In the genomic region with DNA sequence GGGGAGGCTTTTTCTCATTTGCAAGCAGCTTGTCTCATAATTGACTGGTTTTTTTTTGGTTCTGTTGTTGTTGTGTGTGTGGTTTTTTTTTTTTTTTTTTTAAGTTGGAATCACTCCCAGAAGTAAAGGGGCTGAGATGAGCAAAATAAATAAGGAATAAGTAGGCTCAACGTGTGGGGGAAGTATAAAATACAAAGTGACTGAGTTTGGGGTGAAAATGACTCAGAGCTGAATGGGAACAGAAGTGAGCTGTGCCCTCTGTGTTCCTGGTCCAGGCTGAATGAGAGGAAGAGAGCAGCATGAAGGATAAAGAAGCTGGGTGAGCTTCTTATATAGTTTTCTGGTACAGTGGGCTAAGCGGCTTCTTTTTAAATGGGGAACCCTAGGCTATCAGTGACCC, we compare ENCODE assay signal across 15 cellular contexts.
DNase-seq lines count a peak whose midpoint lies in the region; ATAC-seq and TF ChIP-seq lines count a peak whose summit lies in the region.
"Had no signal": no experiment of that assay in that cellular context is flagged by ENCODE, and none has a peak within 500 bp of the region (broad histone marks: within the 10 kb centered on the region; RNA-seq: fewer than 3 reads in every experiment).

No MANE protein-coding gene starts in this region.

- dilution Hi-C loops in IMR-90 (cut with HindIII; ENCODE audit: low sequenced_read_pairs, unreplicated experiment), result no loop called here

- no peak overlapping the region for H3K4ac ChIP-seq in IMR-90 (ENCODE audit: low read depth, low read length)

- H2BK5ac ChIP-seq in IMR-90 (ENCODE audit: low read depth, low read length, poor library complexity, severe bottlenecking), result no peak overlapping the region

- H3K23ac ChIP-seq in IMR-90 (ENCODE audit: low read depth, low read length), result no peak overlapping the region

- intact Hi-C loops in IMR-90 (cut with micrococcal nuclease), result loop anchor here (10.0 kb wide), 1 partner anchor 203 kb away; no protein-coding TSS in a partner anchor

- no peak overlapping the region for H2AFZ ChIP-seq in IMR-90 (replicated peaks; ENCODE audit: low read length, poor library complexity)

- H3K4me3 Mint-ChIP-seq in nephron, result no peak overlapping the region
- H3K4me3 Mint-ChIP-seq: activated naive CD8-positive, alpha-beta T cell treated with anti-CD3 and anti-CD28 coated beads for 36 hours had no signal

- no peak overlapping the region for H2BK20ac ChIP-seq in IMR-90 (ENCODE audit: low read depth, low read length)

- H3K14ac ChIP-seq in IMR-90 (replicated peaks; ENCODE audit: low read depth, low read length), result no peak overlapping the region

- H3K27ac ChIP-seq in IMR-90 (ENCODE audit: insufficient read depth, low read length), result no peak overlapping the region
- H3K27ac ChIP-seq: epithelial cell of prostate, testis had no signal

- peaks cover 20% of the 10 kb centered on the region for H3K4me1 Mint-ChIP-seq in nephron
- H3K4me1 Mint-ChIP-seq: activated naive CD8-positive, alpha-beta T cell treated with anti-CD3 and anti-CD28 coated beads for 36 hours had no signal

- H2AK9ac ChIP-seq in IMR-90 (replicated peaks; ENCODE audit: low read depth, low read length, poor library complexity), result no peak overlapping the region

- no peak overlapping the region for H2BK15ac ChIP-seq in IMR-90 (ENCODE audit: low read depth, low read length)

- ATAC-seq in IMR-90 (ENCODE audit: low read depth) (peak; percentile 88), SK-N-SH treated with all-trans-retinoic acid at 6 μM for 48 hours (no peak), GM21723 (IDR thresholded peaks at IDR 0.05; ENCODE audit: unreplicated experiment) (no peak), GM21786 (IDR thresholded peaks at IDR 0.05; ENCODE audit: unreplicated experiment) (no peak)

- H3K27me3 ChIP-seq in IMR-90 (ENCODE audit: control insufficient read depth, insufficient read depth, low read length), result peaks cover 7% of the 10 kb centered on the region; the same call in 1 of the 2 replicates
- H3K27me3 ChIP-seq: testis had no signal

- no peak overlapping the region for H3K4me3 ChIP-seq in IMR-90 (ENCODE audit: insufficient read depth, low read depth, low read length)
- H3K4me3 ChIP-seq: testis had no signal

- H3K27ac Mint-ChIP-seq in nephron, result peak overlapping the region in 2 of 3 experiments; percentile 60 to 62
- H3K27ac Mint-ChIP-seq: activated naive CD8-positive, alpha-beta T cell treated with anti-CD3 and anti-CD28 coated beads for 36 hours had no signal

- H3K56ac ChIP-seq in IMR-90 (ENCODE audit: extremely low read depth, insufficient read depth, low read length), result no peak overlapping the region

- no peak overlapping the region for H2BK120ac ChIP-seq in IMR-90 (ENCODE audit: low read depth, low read length)

- no peaks in the 10 kb centered on the region for H3K9me3 Mint-ChIP-seq in nephron
- H3K9me3 Mint-ChIP-seq: activated naive CD8-positive, alpha-beta T cell treated with anti-CD3 and anti-CD28 coated beads for 36 hours had no signal

- no peak overlapping the region for H3K4me2 ChIP-seq in IMR-90 (ENCODE audit: low read depth, low read length)

- CTCF ChIA-PET in IMR-90 (lab: Yijun Ruan, JAX), result interaction anchor here (0.6 kb wide), 1 partner anchor 244 kb away, joined by 4 read pairs; no protein-coding TSS in a partner anchor

- no peaks in the 10 kb centered on the region for H3K9me3 ChIP-seq in IMR-90 (ENCODE audit: control insufficient read depth, insufficient read depth, low read length)
- H3K9me3 ChIP-seq: testis had no signal

- no peak for TF ChIP-seq POLR2A in IMR-90 (IDR thresholded peaks at IDR 0.05; ENCODE audit: low read depth, low read length)

- in situ Hi-C loops in IMR-90 (cut with MboI; ENCODE audit: low sequenced_read_pairs), result no loop called here

- H4K91ac ChIP-seq in IMR-90 (ENCODE audit: insufficient read depth, low read depth, low read length), result no peak overlapping the region

- no peak for TF ChIP-seq CTCF in IMR-90 (conservative IDR thresholded peaks at IDR 0.05; ENCODE audit: low read depth, low read length)
- TF ChIP-seq CTCF in nephron (IDR thresholded peaks at IDR 0.05; ENCODE audit: unreplicated experiment in 3 of 3), result no peak

- no peak overlapping the region for H3K18ac ChIP-seq in IMR-90 (ENCODE audit: low read depth, low read length)

- H3K9ac ChIP-seq in IMR-90 (ENCODE audit: low read depth, low read length), result no peak overlapping the region

- H3K27me3 Mint-ChIP-seq in nephron (ENCODE audit: low read depth), result peaks cover 29% of the 10 kb centered on the region

- H3K36me3 Mint-ChIP-seq in nephron (ENCODE audit: low read depth), result no peaks in the 10 kb centered on the region
- H3K36me3 Mint-ChIP-seq: activated naive CD8-positive, alpha-beta T cell treated with anti-CD3 and anti-CD28 coated beads for 36 hours had no signal

- peak; percentile 23 for DNase-seq in AG08395 (ENCODE audit: low spot score)
- peak; percentile 55 for DNase-seq in IMR-90
- peak; percentile 7 for DNase-seq in cerebellar cortex (ENCODE audit: low spot score)
- DNase-seq in stimulated activated CD4-positive, alpha-beta T cell treated with anti-CD3 and anti-CD28 coated beads, Interleukin-4, amount 100 ng/mL, for 1 hour, result no peak
- DNase-seq: activated CD4-positive, alpha-beta T cell treated with anti-CD3 and anti-CD28 coated beads for 4 hours; activated naive CD8-positive, alpha-beta T cell treated with anti-CD3 and anti-CD28 coated beads for 36 hours; NK-92 treated with Interleukin-12 subunit alpha and Interleukin-12 subunit beta, amount 100 ng/mL, for 24 hours; SHP77 treated with DMSO at 0.1 percent for 48 hours; T-helper 9 cell; testis had no signal

- no peaks in the 10 kb centered on the region for H4K20me1 ChIP-seq in IMR-90 (ENCODE audit: insufficient read depth, low read length)

- no TSS peak for BruUV-seq in IMR-90 (replicated peaks; lab: Mats Ljungman, UMichigan)

- peaks cover 5% of the 10 kb centered on the region; the same call in 1 of the 2 replicates for H3K4me1 ChIP-seq in IMR-90 (ENCODE audit: control insufficient read depth, insufficient read depth, low read length)
- H3K4me1 ChIP-seq: testis had no signal

- H3K36me3 ChIP-seq in IMR-90 (ENCODE audit: control insufficient read depth, insufficient read depth, low read length), result no peaks in the 10 kb centered on the region

- WGBS in IMR-90 (ENCODE audit: extremely low coverage in 2 of 2, insufficient read length in 1 of 2), 2 experiments, result 80% methylated on average over 1 of the region's 2 CpGs; no CpG with 5 or more reads in 1 of the 2 experiments

- no peak overlapping the region for H4K5ac ChIP-seq in IMR-90 (ENCODE audit: low read depth, low read length)

- H2AK5ac ChIP-seq in IMR-90 (ENCODE audit: low read depth, low read length), result no peak overlapping the region

- no peaks in the 10 kb centered on the region for H3K79me1 ChIP-seq in IMR-90 (ENCODE audit: low read depth in 1 of 2, low read length in 2 of 2)

- POLR2A ChIA-PET in IMR-90 (lab: Charles Lee; ENCODE audit: unreplicated experiment), result no interaction called here

- no peak for TF ChIP-seq RAD21 in IMR-90 (IDR thresholded peaks at IDR 0.05; ENCODE audit: low read length)

- no peaks in the 10 kb centered on the region for H3K9me1 ChIP-seq in IMR-90 (ENCODE audit: insufficient read depth, low read length)

- no peak overlapping the region for H4K8ac ChIP-seq in IMR-90 (ENCODE audit: low read depth in 2 of 2, low read length in 2 of 2)

TF ChIP-seq in IMR-90, 13 proteins besides CTCF, POLR2A, EP300 and RAD21 (continues in another document):
- TF ChIP-seq SMC3 (IDR thresholded peaks at IDR 0.05; ENCODE audit: low read depth, low read length), result no peak
- TF ChIP-seq MAFK (IDR thresholded peaks at IDR 0.05; ENCODE audit: low read depth, low read length), result no peak
- TF ChIP-seq NFE2L2 (IDR thresholded peaks at IDR 0.05; ENCODE audit: low read depth, low read length), result no peak
- no peak for TF ChIP-seq BHLHE40 (IDR thresholded peaks at IDR 0.05; ENCODE audit: low read depth, low read length)
- TF ChIP-seq RCOR1 (IDR thresholded peaks at IDR 0.05; ENCODE audit: insufficient replicate concordance, low read length), result no peak
- no peak for TF ChIP-seq RFX5 (IDR thresholded peaks at IDR 0.05; ENCODE audit: low read depth, low read length)
- TF ChIP-seq, protein P1, sequence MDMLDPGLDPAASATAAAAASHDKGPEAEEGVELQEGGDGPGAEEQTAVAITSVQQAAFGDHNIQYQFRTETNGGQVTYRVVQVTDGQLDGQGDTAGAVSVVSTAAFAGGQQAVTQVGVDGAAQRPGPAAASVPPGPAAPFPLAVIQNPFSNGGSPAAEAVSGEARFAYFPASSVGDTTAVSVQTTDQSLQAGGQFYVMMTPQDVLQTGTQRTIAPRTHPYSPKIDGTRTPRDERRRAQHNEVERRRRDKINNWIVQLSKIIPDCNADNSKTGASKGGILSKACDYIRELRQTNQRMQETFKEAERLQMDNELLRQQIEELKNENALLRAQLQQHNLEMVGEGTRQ (IDR thresholded peaks at IDR 0.05; ENCODE audit: low read depth, low read length), result no peak
- TF ChIP-seq MAZ (IDR thresholded peaks at IDR 0.05; ENCODE audit: borderline replicate concordance, low read depth, low read length), result no peak
- no peak for TF ChIP-seq CHD1 (IDR thresholded peaks at IDR 0.05; ENCODE audit: low read depth, low read length)
- no peak for TF ChIP-seq FOS (IDR thresholded peaks at IDR 0.05; ENCODE audit: low read depth, low read length)

TF ChIP-seq in SK-N-SH treated with all-trans-retinoic acid at 6 μM for 48 hours, 23 proteins besides CTCF, POLR2A, EP300 and RAD21 (continues in another document):
- TF ChIP-seq, protein P2, sequence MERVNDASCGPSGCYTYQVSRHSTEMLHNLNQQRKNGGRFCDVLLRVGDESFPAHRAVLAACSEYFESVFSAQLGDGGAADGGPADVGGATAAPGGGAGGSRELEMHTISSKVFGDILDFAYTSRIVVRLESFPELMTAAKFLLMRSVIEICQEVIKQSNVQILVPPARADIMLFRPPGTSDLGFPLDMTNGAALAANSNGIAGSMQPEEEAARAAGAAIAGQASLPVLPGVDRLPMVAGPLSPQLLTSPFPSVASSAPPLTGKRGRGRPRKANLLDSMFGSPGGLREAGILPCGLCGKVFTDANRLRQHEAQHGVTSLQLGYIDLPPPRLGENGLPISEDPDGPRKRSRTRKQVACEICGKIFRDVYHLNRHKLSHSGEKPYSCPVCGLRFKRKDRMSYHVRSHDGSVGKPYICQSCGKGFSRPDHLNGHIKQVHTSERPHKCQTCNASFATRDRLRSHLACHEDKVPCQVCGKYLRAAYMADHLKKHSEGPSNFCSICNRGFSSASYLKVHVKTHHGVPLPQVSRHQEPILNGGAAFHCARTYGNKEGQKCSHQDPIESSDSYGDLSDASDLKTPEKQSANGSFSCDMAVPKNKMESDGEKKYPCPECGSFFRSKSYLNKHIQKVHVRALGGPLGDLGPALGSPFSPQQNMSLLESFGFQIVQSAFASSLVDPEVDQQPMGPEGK (CRISPR knock-in tag; IDR thresholded peaks at IDR 0.05; ENCODE audit: borderline replicate concordance), result no peak
- TF ChIP-seq ZNF565 (CRISPR knock-in tag; conservative IDR thresholded peaks at IDR 0.05; ENCODE audit: low read depth) (no peak), BACH2 (CRISPR knock-in tag; IDR thresholded peaks at IDR 0.05; ENCODE audit: borderline replicate concordance) (no peak), OSR1 (CRISPR knock-in tag; IDR thresholded peaks at IDR 0.05) (no peak), ZC3H10 (CRISPR knock-in tag; IDR thresholded peaks at IDR 0.05) (no peak), ISL1 (CRISPR knock-in tag; IDR thresholded peaks at IDR 0.05) (no peak)
